1 cellular context compared by ENCODE assay signal in the genomic region with DNA sequence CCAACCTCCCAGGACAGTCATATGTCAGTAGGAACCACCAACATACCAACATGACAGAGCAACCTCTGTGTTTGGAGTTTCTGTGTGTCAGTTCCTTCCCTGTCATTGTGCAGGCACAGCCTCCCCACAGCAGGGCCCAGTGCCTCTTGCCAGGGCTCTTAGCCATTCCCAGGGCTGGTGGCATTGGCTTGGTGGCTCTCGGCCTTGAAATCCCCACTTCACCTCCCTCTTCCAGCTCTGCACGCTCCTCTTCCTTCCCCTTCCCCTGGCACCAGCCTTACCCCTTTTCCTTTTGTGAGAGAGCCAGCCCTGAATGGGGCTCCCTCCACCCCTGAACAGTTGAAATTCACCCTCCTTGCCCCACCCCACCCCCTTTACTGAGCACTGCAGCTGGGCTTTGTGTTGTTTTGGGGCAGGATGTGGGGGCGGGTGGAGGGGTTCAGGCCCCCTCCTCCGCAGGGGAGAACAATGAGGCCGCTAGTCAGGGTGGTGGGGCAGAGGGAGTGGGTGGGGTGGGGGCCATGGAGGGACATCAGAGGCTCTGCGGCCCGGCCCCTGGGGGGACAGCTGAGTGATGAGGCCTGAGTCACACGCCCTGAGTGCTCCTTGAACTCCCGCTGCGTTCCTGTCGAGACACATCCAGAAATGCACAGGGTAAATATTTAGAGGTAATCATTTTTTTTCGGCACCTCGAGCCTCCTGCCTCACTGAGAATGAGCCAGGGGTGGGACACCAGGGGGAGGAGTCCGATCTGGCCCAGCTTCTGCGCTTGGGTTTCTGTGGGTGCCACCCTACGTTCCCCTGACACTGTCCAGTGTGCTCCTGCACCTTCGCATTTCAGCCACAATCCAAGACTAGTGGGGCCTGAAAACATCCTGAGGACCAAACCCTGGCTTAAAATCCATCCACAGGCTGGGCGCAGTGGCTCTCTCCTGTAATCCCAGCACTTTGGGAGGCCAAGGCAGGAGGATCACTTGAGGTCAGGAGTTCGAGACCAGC.
TF ChIP-seq lines count a peak whose summit lies in the region.

No MANE protein-coding gene starts in this region.

TF ChIP-seq in WTC11, 78 proteins besides CTCF, POLR2A, EP300 and RAD21 (continued from another document):
- TF ChIP-seq, protein P1, sequence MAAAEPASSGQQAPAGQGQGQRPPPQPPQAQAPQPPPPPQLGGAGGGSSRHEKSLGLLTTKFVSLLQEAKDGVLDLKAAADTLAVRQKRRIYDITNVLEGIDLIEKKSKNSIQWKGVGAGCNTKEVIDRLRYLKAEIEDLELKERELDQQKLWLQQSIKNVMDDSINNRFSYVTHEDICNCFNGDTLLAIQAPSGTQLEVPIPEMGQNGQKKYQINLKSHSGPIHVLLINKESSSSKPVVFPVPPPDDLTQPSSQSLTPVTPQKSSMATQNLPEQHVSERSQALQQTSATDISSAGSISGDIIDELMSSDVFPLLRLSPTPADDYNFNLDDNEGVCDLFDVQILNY (CRISPR knock-in tag; IDR thresholded peaks at IDR 0.05) = no peak
- TF ChIP-seq, protein P2, sequence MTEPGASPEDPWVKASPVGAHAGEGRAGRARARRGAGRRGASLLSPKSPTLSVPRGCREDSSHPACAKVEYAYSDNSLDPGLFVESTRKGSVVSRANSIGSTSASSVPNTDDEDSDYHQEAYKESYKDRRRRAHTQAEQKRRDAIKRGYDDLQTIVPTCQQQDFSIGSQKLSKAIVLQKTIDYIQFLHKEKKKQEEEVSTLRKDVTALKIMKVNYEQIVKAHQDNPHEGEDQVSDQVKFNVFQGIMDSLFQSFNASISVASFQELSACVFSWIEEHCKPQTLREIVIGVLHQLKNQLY (CRISPR knock-in tag; IDR thresholded peaks at IDR 0.05) = no peak
- TF ChIP-seq ZNF512 (CRISPR knock-in tag; IDR thresholded peaks at IDR 0.05; ENCODE audit: borderline replicate concordance) (no peak), SMAD3 (CRISPR knock-in tag; IDR thresholded peaks at IDR 0.05; ENCODE audit: borderline replicate concordance) (no peak), JAZF1 (CRISPR knock-in tag; IDR thresholded peaks at IDR 0.05) (no peak), PREB (CRISPR knock-in tag; IDR thresholded peaks at IDR 0.05; ENCODE audit: borderline replicate concordance) (no peak), NFYB (CRISPR knock-in tag; conservative IDR thresholded peaks at IDR 0.05; ENCODE audit: low read depth) (no peak), MXD4 (CRISPR knock-in tag; IDR thresholded peaks at IDR 0.05; ENCODE audit: borderline replicate concordance) (no peak), ARID4B (CRISPR knock-in tag; IDR thresholded peaks at IDR 0.05; ENCODE audit: borderline replicate concordance) (no peak), AFF4 (CRISPR knock-in tag; IDR thresholded peaks at IDR 0.05; ENCODE audit: borderline replicate concordance) (no peak), TCF7 (CRISPR knock-in tag; IDR thresholded peaks at IDR 0.05; ENCODE audit: low read depth) (no peak)
- TF ChIP-seq, protein P3, sequence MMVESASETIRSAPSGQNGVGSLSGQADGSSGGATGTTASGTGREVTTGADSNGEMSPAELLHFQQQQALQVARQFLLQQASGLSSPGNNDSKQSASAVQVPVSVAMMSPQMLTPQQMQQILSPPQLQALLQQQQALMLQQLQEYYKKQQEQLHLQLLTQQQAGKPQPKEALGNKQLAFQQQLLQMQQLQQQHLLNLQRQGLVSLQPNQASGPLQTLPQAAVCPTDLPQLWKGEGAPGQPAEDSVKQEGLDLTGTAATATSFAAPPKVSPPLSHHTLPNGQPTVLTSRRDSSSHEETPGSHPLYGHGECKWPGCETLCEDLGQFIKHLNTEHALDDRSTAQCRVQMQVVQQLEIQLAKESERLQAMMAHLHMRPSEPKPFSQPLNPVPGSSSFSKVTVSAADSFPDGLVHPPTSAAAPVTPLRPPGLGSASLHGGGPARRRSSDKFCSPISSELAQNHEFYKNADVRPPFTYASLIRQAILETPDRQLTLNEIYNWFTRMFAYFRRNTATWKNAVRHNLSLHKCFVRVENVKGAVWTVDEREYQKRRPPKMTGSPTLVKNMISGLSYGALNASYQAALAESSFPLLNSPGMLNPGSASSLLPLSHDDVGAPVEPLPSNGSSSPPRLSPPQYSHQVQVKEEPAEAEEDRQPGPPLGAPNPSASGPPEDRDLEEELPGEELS (CRISPR knock-in tag; IDR thresholded peaks at IDR 0.05) = no peak
